In the genomic region with DNA sequence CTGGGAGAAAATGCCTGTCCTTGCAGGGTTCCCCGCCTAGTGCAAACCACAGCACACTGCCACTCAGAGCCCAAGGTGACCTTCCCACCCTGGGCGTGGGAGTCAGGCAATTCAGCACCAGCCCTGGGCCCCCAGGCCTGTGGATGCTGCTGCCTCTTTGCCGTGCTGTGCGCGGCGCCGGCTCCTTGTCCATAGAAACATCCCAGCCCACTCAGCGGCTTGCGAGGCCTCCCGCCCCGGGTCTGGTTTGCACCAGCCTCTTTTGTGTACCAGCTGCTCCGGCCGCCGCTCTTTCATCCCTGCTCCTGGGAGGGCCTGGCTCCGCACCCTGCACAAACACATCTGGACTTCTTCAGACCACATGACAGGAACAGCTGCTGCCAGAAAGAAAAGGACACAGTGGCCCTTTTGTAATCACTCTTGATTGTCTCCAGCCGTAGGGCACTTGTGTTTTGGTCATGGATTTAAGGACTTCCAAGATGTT, we compare ENCODE assay signal across 10 cellular contexts.
DNase-seq lines count a peak whose midpoint lies in the region.
"Had no signal": no experiment of that assay in that cellular context is flagged by ENCODE, and none has a peak within 500 bp of the region (broad histone marks: within the 10 kb centered on the region; RNA-seq: fewer than 3 reads in every experiment).

No MANE protein-coding gene starts in this region.

- H3K14ac ChIP-seq in mesenchymal stem cell (ENCODE audit: low read length in 2 of 2) = no peak overlapping the region

- POLR2A ChIA-PET in CD4-positive, alpha-beta memory T cell (lab: Charles Lee; ENCODE audit: partially characterized antibody) = interaction anchor here (1.2 to 3.5 kb wide), 5 partner anchors 9 to 120 kb away, joined by 3 to 31 read pairs (median 4); no protein-coding TSS in a partner anchor

- H3K79me1 ChIP-seq in mesenchymal stem cell (replicated peaks; ENCODE audit: low read length, poor library complexity, severe bottlenecking) = no peaks in the 10 kb centered on the region

- no peak overlapping the region for H2BK15ac ChIP-seq in mesenchymal stem cell (ENCODE audit: low read depth, poor library complexity, severe bottlenecking)

- H3K9me3 ChIP-seq in BLaER1 (no peaks in the 10 kb centered on the region), mesenchymal stem cell (ENCODE audit: control insufficient read depth, low read length) (no peaks in the 10 kb centered on the region)
- H3K9me3 ChIP-seq in CD4-positive, alpha-beta memory T cell (ENCODE audit: control insufficient read depth in 1 of 2, low read length in 2 of 2) = no peaks in the 10 kb centered on the region

- DNase-seq in NCI-H2107 treated with DMSO at 0.1 percent for 48 hours (lab: John Stamatoyannopoulos, UW; ENCODE audit: unreplicated experiment) (peak; percentile 72), anterior cingulate cortex (lab: John Stamatoyannopoulos, UW) (peak in 54 of 58 donors; percentile 18 to 95 (median 75)), mesenchymal stem cell (peak; percentile 3), HUDEP-2 (lab: John Stamatoyannopoulos, UW; ENCODE audit: unreplicated experiment in 76 of 76) (no peak), COLO829 (ENCODE audit: low spot score) (no peak)
- DNase-seq in CD4-positive, alpha-beta memory T cell = no peak
- no peak for DNase-seq in stimulated activated naive CD4-positive, alpha-beta T cell (lab: John Stamatoyannopoulos, UW)
- DNase-seq: effector CD8-positive, alpha-beta T cell had no signal

- H3K4ac ChIP-seq in mesenchymal stem cell (ENCODE audit: low read depth in 1 of 2, low read length in 2 of 2) = no peak overlapping the region

- H3K27ac ChIP-seq in BLaER1 (peak overlapping the region; percentile 38), mesenchymal stem cell (ENCODE audit: low read length, poor library complexity, severe bottlenecking) (no peak overlapping the region)
- no peak overlapping the region for H3K27ac ChIP-seq in CD4-positive, alpha-beta memory T cell (ENCODE audit: low read depth, low read length)
- H3K27ac ChIP-seq: RWPE1 had no signal

- no peak overlapping the region for H2AFZ ChIP-seq in mesenchymal stem cell (ENCODE audit: low read depth, low read length)

- H2BK120ac ChIP-seq in mesenchymal stem cell (ENCODE audit: low read depth, low read length) = no peak overlapping the region

- peak overlapping the region; percentile 76 for H3K4me2 ChIP-seq in BLaER1
- H3K4me2 ChIP-seq in mesenchymal stem cell (ENCODE audit: low read length, poor library complexity, severe bottlenecking) = no peak overlapping the region

- H3K27ac Mint-ChIP-seq in CD4-positive, alpha-beta memory T cell = peak overlapping the region in 3 of 7 donors; percentile 47 to 90 (median 86)

- H3K9me3 Mint-ChIP-seq in CD4-positive, alpha-beta memory T cell = no peaks in the 10 kb centered on the region

- H3K27me3 Mint-ChIP-seq in CD4-positive, alpha-beta memory T cell = no peaks in the 10 kb centered on the region

- peaks cover 46% of the 10 kb centered on the region for H3K4me1 ChIP-seq in BLaER1
- H3K4me1 ChIP-seq in mesenchymal stem cell (ENCODE audit: control insufficient read depth, insufficient read depth, low read depth, low read length) = no peaks in the 10 kb centered on the region
- H3K4me1 ChIP-seq in CD4-positive, alpha-beta memory T cell (ENCODE audit: insufficient read depth, low read length) = peaks cover 40% of the 10 kb centered on the region

- no peaks in the 10 kb centered on the region for H3K36me3 Mint-ChIP-seq in CD4-positive, alpha-beta memory T cell

- no peak overlapping the region for H2BK12ac ChIP-seq in mesenchymal stem cell (ENCODE audit: low read length in 2 of 2)

- no peak overlapping the region for H4K91ac ChIP-seq in mesenchymal stem cell (ENCODE audit: low read length)

- H3K9ac ChIP-seq in BLaER1 (no peak overlapping the region), mesenchymal stem cell (ENCODE audit: low read length) (no peak overlapping the region)

- H4K20me1 ChIP-seq in BLaER1 = no peaks in the 10 kb centered on the region

- H3K27me3 ChIP-seq in BLaER1 = no peaks in the 10 kb centered on the region
- H3K27me3 ChIP-seq in mesenchymal stem cell (ENCODE audit: control insufficient read depth in 1 of 2, insufficient read depth in 1 of 2, low read length in 2 of 2) = peaks cover 0 to 91% of the 10 kb centered on the region in 2 experiments
- H3K27me3 ChIP-seq in CD4-positive, alpha-beta memory T cell (ENCODE audit: insufficient read depth, low read length) = no peaks in the 10 kb centered on the region

- no peaks in the 10 kb centered on the region for H3K36me3 ChIP-seq in BLaER1
- no peaks in the 10 kb centered on the region for H3K36me3 ChIP-seq in mesenchymal stem cell (ENCODE audit: control insufficient read depth in 1 of 2, insufficient read depth in 2 of 2, low read depth in 1 of 2, low read length in 2 of 2)
- no peaks in the 10 kb centered on the region for H3K36me3 ChIP-seq in CD4-positive, alpha-beta memory T cell (ENCODE audit: insufficient read depth, low read length)

- H3K4me3 Mint-ChIP-seq in CD4-positive, alpha-beta memory T cell = peak overlapping the region in 1 of 8 donors; percentile 72

- no peak overlapping the region for H3K23ac ChIP-seq in mesenchymal stem cell (ENCODE audit: low read length in 2 of 2)

- H3K4me1 Mint-ChIP-seq in CD4-positive, alpha-beta memory T cell = peaks cover 31 to 63% (median 40%) of the 10 kb centered on the region in 4 donors

- CTCF ChIA-PET in CD4-positive, alpha-beta memory T cell (lab: Charles Lee; ENCODE audit: partially characterized antibody) = interaction anchor here (1.3 to 7.9 kb wide), 2 partner anchors 9 to 117 kb away, joined by 4 to 64 read pairs; no protein-coding TSS in a partner anchor

- WGBS in mesenchymal stem cell = 23% methylated on average over 16 of the region's 16 CpGs

- no peak overlapping the region for H3K4me3 ChIP-seq in BLaER1
- H3K4me3 ChIP-seq in mesenchymal stem cell (ENCODE audit: insufficient read depth in 1 of 2, low read depth in 1 of 2, low read length in 2 of 2) = no peak overlapping the region
- H3K4me3 ChIP-seq in CD4-positive, alpha-beta memory T cell (ENCODE audit: low read length in 2 of 2) = no peak overlapping the region

- H3K18ac ChIP-seq in mesenchymal stem cell (ENCODE audit: low read depth in 1 of 2, low read length in 2 of 2) = no peak overlapping the region

- H4K8ac ChIP-seq in mesenchymal stem cell (ENCODE audit: low read length) = no peak overlapping the region

- intact Hi-C loops in CD4-positive, alpha-beta memory T cell (cut with micrococcal nuclease) = loop anchor here (5.0 kb wide), 4 partner anchors 62 to 233 kb away; no protein-coding TSS in a partner anchor

- no peak overlapping the region for H2BK5ac ChIP-seq in mesenchymal stem cell (ENCODE audit: low read depth, low read length, poor library complexity, severe bottlenecking)

- H2AK5ac ChIP-seq in mesenchymal stem cell (ENCODE audit: low read length, severe bottlenecking) = no peak overlapping the region

Comparison
In these comparisons a context has a peak if more than half of its experiments do, and no peak if none do; other contexts are left out.
1. DNase-seq: peak in NCI-H2107 treated with DMSO at 0.1 percent for 48 hours (single experiment), anterior cingulate cortex (54 of 58) and mesenchymal stem cell (single experiment); none in CD4-positive, alpha-beta memory T cell (0 of 5), stimulated activated naive CD4-positive, alpha-beta T cell (0 of 6), HUDEP-2 (0 of 76) and COLO829 (single experiment).